1 cellular context compared by ENCODE assay signal in genomic region chr10:11716704-11717103, GRCh38.
TF ChIP-seq lines count a peak whose summit lies in the region.

No MANE protein-coding gene starts in this region.

TF ChIP-seq in HepG2, 621 proteins besides CTCF, POLR2A, EP300 and RAD21:
- TF ChIP-seq HIC2 (CRISPR knock-in tag; IDR thresholded peaks at IDR 0.05; ENCODE audit: low read depth) (no peak), ZNF556 (CRISPR knock-in tag; IDR thresholded peaks at IDR 0.05; ENCODE audit: borderline replicate concordance) (0 out of 2 replicates have a peak, but pooled peaks have one; percentile 10), MAFF (IDR thresholded peaks at IDR 0.05; ENCODE audit: low read depth, low read length) (no peak), NR2F2 (IDR thresholded peaks at IDR 0.05; ENCODE audit: borderline replicate concordance, low read depth) (no peak), CENPBD1 (CRISPR knock-in tag; IDR thresholded peaks at IDR 0.05; ENCODE audit: borderline replicate concordance, low read depth) (no peak), YY1 (IDR thresholded peaks at IDR 0.05; ENCODE audit: insufficient read depth, insufficient replicate concordance, low read depth, low read length) (peak; percentile 70), TOE1 (CRISPR knock-in tag; IDR thresholded peaks at IDR 0.05) (no peak), ZNF124 (CRISPR knock-in tag; IDR thresholded peaks at IDR 0.05) (no peak), ZBTB20 (CRISPR knock-in tag; IDR thresholded peaks at IDR 0.05; ENCODE audit: borderline replicate concordance, low read depth) (no peak), HOXA3 (CRISPR knock-in tag; IDR thresholded peaks at IDR 0.05) (peak; percentile 42; the same call in 1 of the 2 replicates), ZNF644 (CRISPR knock-in tag; IDR thresholded peaks at IDR 0.05; ENCODE audit: low read depth) (0 out of 2 replicates have a peak, but pooled peaks have one; percentile 42), ETS1 (CRISPR knock-in tag; IDR thresholded peaks at IDR 0.05) (no peak), HMG20A (CRISPR knock-in tag; IDR thresholded peaks at IDR 0.05; ENCODE audit: borderline replicate concordance) (0 out of 2 replicates have a peak, but pooled peaks have one; percentile 9), ONECUT2 (CRISPR knock-in tag; IDR thresholded peaks at IDR 0.05) (no peak)
